Comparison of ENCODE assay signal across 10 cellular contexts in genomic region chr3:174438501-174439156, GRCh38.
A peak's percentile ranks its signal among the peaks of the same experiment; 100 is the strongest.
DNase-seq lines count a peak whose midpoint lies in the region; ATAC-seq and TF ChIP-seq lines count a peak whose summit lies in the region.
"Had no signal": no experiment of that assay in that cellular context is flagged by ENCODE, and none has a peak within 500 bp of the region (broad histone marks: within the 10 kb centered on the region; RNA-seq: fewer than 3 reads in every experiment).

No MANE protein-coding gene starts in this region.

- 80% methylated on average over 3 of the region's 5 CpGs for WGBS in HUES64
- WGBS in mesodermal cell (ENCODE audit: insufficient coverage in 2 of 2), 2 experiments: no CpG with 5 or more reads among the region's 5 CpGs
- WGBS in tibial nerve, 2 donors: 57 to 65% methylated on average over 5 of the region's 5 CpGs

- no peaks in the 10 kb centered on the region for H3K9me3 ChIP-seq in HUES64 (ENCODE audit: insufficient read depth, low read depth, low read length)
- no peaks in the 10 kb centered on the region for H3K9me3 ChIP-seq in mesodermal cell (ENCODE audit: control insufficient read depth, low read length)
- H3K9me3 ChIP-seq in tibial nerve: no peaks in the 10 kb centered on the region
- H3K9me3 ChIP-seq: esophagus squamous epithelium had no signal

- H3K36me3 ChIP-seq in HUES64 (ENCODE audit: insufficient read depth, low read length) (no peaks in the 10 kb centered on the region), mesodermal cell (ENCODE audit: control insufficient read depth, insufficient read depth, low read length) (no peaks in the 10 kb centered on the region), tibial nerve (no peaks in the 10 kb centered on the region)
- H3K36me3 ChIP-seq: esophagus squamous epithelium had no signal

- no peak for TF ChIP-seq CTCF in cardiac fibroblast (IDR thresholded peaks at IDR 0.05; ENCODE audit: low read depth, low read length)
- no peak for TF ChIP-seq CTCF in tibial nerve (IDR thresholded peaks at IDR 0.05)

- no peaks in the 10 kb centered on the region for H3K27me3 ChIP-seq in HUES64 (ENCODE audit: insufficient read depth, low read length)
- no peaks in the 10 kb centered on the region for H3K27me3 ChIP-seq in tibial nerve
- H3K27me3 ChIP-seq: esophagus squamous epithelium had no signal

- no peak for TF ChIP-seq EP300 in tibial nerve (IDR thresholded peaks at IDR 0.05)

- H3K27ac ChIP-seq in HUES64 (ENCODE audit: low read depth, low read length) (peak overlapping the region; percentile 99; the same call in 1 of the 2 replicates), mesodermal cell (ENCODE audit: low read depth, low read length, severe bottlenecking) (peak overlapping the region; percentile 86), tibial nerve (peak overlapping the region; percentile 93 to 98 (median 96))

- no peak for TF ChIP-seq POLR2A in tibial nerve (IDR thresholded peaks at IDR 0.05)

- peak; percentile 17 to 37 for DNase-seq in cardiac fibroblast (ENCODE audit: low read depth in 2 of 2)
- DNase-seq in tibial nerve (ENCODE audit: low spot score in 2 of 2): no peak
- no peak for DNase-seq in NCI-H1417 (lab: John Stamatoyannopoulos, UW)
- DNase-seq in SIG-M5 (lab: John Stamatoyannopoulos, UW): no peak
- DNase-seq: activated gamma-delta T cell treated with Interleukin-2 at 50 U/mL for 16 hours, esophagus squamous epithelium, Karpas-422 had no signal

- no peak for ATAC-seq in GM18858 (IDR thresholded peaks at IDR 0.05; ENCODE audit: unreplicated experiment)

- peak overlapping the region; percentile 86; the same call in 1 of the 2 replicates for H3K9ac ChIP-seq in HUES64 (ENCODE audit: low read depth, low read length)

- H3K4me1 ChIP-seq in HUES64 (ENCODE audit: insufficient read depth, low read length) (peaks cover 37% of the 10 kb centered on the region), mesodermal cell (ENCODE audit: control insufficient read depth, insufficient read depth, low read length, poor library complexity, severe bottlenecking) (peaks cover 16% of the 10 kb centered on the region), tibial nerve (peaks cover 0 to 29% (median 0%) of the 10 kb centered on the region in 4 donors)

- no peak overlapping the region for H3K4me3 ChIP-seq in HUES64 (ENCODE audit: low read length)
- H3K4me3 ChIP-seq in cardiac fibroblast (replicated peaks in 1 of 2; ENCODE audit: low read depth in 2 of 2, low read length in 2 of 2): peak overlapping the region in 1 of 2 donors; percentile 67
- no peak overlapping the region for H3K4me3 ChIP-seq in mesodermal cell (ENCODE audit: extremely low read depth, insufficient read depth, low read length, poor library complexity, severe bottlenecking)
- H3K4me3 ChIP-seq in tibial nerve: no peak overlapping the region

Comparison
In these comparisons a context has a peak if more than half of its experiments do, and no peak if none do; other contexts are left out.
1. DNase-seq: peak in cardiac fibroblast (2 of 2); none in tibial nerve (0 of 2), NCI-H1417 (0 of 3) and SIG-M5 (single experiment).
2. Peak in every context shown above with its lines, with median percentiles within 50 percentile points of each other: H3K27ac ChIP-seq.